Comparison of ENCODE assay signal across 1 cellular context in the genomic region with DNA sequence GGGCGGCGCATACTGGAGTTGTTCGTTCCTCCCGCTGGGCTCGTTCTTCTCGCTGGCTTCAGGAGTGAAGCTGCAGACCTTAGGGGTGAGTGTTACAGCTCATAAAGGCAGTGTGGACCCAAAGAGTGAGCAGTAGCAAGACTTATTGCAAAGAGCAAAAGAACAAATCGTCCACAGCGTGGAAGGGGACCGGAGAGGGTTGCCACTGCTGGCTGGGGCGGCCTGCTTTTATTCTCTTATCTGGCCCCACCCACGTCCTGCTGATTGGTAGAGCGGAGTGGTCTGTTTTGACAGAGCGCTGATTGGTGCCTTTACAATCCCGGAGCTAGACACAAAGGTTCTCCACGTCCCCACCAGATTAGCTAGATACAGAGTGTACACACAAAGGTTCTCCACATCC.
TF ChIP-seq lines count a peak whose summit lies in the region.

No MANE protein-coding gene starts in this region.

TF ChIP-seq in K562, 482 proteins besides CTCF, POLR2A, EP300 and RAD21:
- TF ChIP-seq POLR2B (IDR thresholded peaks at IDR 0.05; ENCODE audit: low read depth, partially characterized antibody) (peak; percentile 42), SUPT5H (IDR thresholded peaks at IDR 0.05) (peak; percentile 50; the same call in 1 of the 2 replicates), POLR2H (tag; IDR thresholded peaks at IDR 0.05; ENCODE audit: low read depth) (peak; percentile 77), NFYB (IDR thresholded peaks at IDR 0.05; ENCODE audit: extremely low read depth, insufficient read length) (peak; percentile 47), RBFOX2 (IDR thresholded peaks at IDR 0.05; ENCODE audit: low read depth, low read length) (peak; percentile 50), MTA3 (IDR thresholded peaks at IDR 0.05; ENCODE audit: borderline replicate concordance) (peak; percentile 56; the same call in 1 of the 2 replicates)
